Comparison of ENCODE assay signal across 15 cellular contexts in the genomic region with DNA sequence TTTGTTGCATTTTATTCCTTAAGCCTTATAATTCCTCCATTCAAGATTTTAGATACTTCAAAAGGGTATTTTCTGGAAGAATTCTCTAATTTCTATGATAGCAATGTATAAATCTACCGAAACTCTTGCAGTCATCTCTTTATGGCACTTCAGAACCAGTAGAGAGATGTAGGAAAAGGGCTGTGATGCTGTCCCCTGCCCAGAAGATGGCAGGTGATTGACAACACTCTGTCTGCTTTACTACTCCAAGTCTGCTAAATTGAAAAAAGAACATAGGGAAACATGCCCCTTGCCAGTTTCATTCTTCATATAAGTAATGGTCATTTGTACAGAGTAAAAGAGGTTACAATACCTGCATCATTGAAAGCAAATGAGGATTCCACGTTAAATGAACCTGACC.
"Had no signal": no experiment of that assay in that cellular context is flagged by ENCODE, and none has a peak within 500 bp of the region (broad histone marks: within the 10 kb centered on the region; RNA-seq: fewer than 3 reads in every experiment).

No MANE protein-coding gene starts in this region.

- DNase-seq: activated B cell treated with CpG ODN at 0.5 μM for 24 hours; activated gamma-delta T cell; activated T-cell treated with anti-CD3 and anti-CD28 coated beads, Interleukin-2, amount 50 U/mL, for 1 hour; mucosa of descending colon; occipital lobe; psoas muscle; stimulated activated CD4-positive, alpha-beta T cell treated with anti-CD3 and anti-CD28 coated beads, Interleukin-12 subunit alpha, Interleukin-12 subunit beta, amount 100 ng/mL, for 4 hours; stimulated activated naive CD4-positive, alpha-beta T cell treated with Interleukin-2 at 50 U/mL for 16 hours had no signal

- ATAC-seq: esophagus mucosa, mucosa of descending colon, psoas muscle, sciatic nerve had no signal

- H3K36me3 ChIP-seq: breast epithelium had no signal

- H3K9me3 ChIP-seq: breast epithelium, mucosa of descending colon, psoas muscle had no signal

- H3K27me3 ChIP-seq: breast epithelium had no signal

- H3K27ac Mint-ChIP-seq: activated B cell treated with CpG ODN at 0.5 μM for 24 hours; nephron; T-helper 1 cell treated with Interleukin-12 subunit alpha and Interleukin-12 subunit beta and Interleukin-4 antibody, amounts not matched to agents 30 μg/mL and 1 μg/mL, for 36 hours; type B pancreatic cell had no signal

- H3K27me3 Mint-ChIP-seq: activated B cell treated with CpG ODN at 0.5 μM for 24 hours; activated naive CD8-positive, alpha-beta T cell; type B pancreatic cell had no signal

- H3K27ac ChIP-seq: breast epithelium, psoas muscle had no signal

- H3K9me3 Mint-ChIP-seq: activated B cell treated with CpG ODN at 0.5 μM for 24 hours; nephron; T-helper 1 cell treated with Interleukin-12 subunit alpha and Interleukin-12 subunit beta and Interleukin-4 antibody, amounts not matched to agents 30 μg/mL and 1 μg/mL, for 36 hours; type B pancreatic cell had no signal

- H3K4me3 Mint-ChIP-seq: activated B cell treated with CpG ODN at 0.5 μM for 24 hours; activated naive CD8-positive, alpha-beta T cell; nephron; T-helper 1 cell treated with Interleukin-12 subunit alpha and Interleukin-12 subunit beta and Interleukin-4 antibody, amounts not matched to agents 30 μg/mL and 1 μg/mL, for 36 hours; type B pancreatic cell had no signal

- H3K4me3 ChIP-seq: breast epithelium, mucosa of descending colon, psoas muscle had no signal
